In genomic region chr15:31489281-31489680, GRCh38 we compare ENCODE assay signal across 13 cellular contexts.
DNase-seq lines count a peak whose midpoint lies in the region; ATAC-seq and TF ChIP-seq lines count a peak whose summit lies in the region.
"Had no signal": no experiment of that assay in that cellular context is flagged by ENCODE, and none has a peak within 500 bp of the region (broad histone marks: within the 10 kb centered on the region; RNA-seq: fewer than 3 reads in every experiment).

No MANE protein-coding gene starts in this region.

- no peak overlapping the region for H3K4me3 Mint-ChIP-seq in activated CD8-positive, alpha-beta memory T cell treated with anti-CD3 and anti-CD28 coated beads, Interleukin-2, amount 10 ng/mL, durations not matched to agents 7 days and 5 days
- H3K4me3 Mint-ChIP-seq: activated CD4-positive, alpha-beta memory T cell treated with anti-CD3 and anti-CD28 coated beads, Interleukin-2, amount 10 ng/mL, durations not matched to agents 7 days and 5 days; activated naive CD8-positive, alpha-beta T cell treated with anti-CD3 and anti-CD28 coated beads, Interleukin-2, amount 50 U/mL, for 24 hours; effector memory CD8-positive, alpha-beta T cell; T-helper 17 cell had no signal

- POLR2A ChIA-PET in RWPE1 (lab: Yijun Ruan, JAX; ENCODE audit: low non-redundant PET): interaction anchor here (1.0 kb wide), 1 partner anchor 97 kb away, joined by 3 read pairs; no protein-coding TSS in a partner anchor

- H3K27ac Mint-ChIP-seq in activated CD8-positive, alpha-beta memory T cell treated with anti-CD3 and anti-CD28 coated beads, Interleukin-2, amount 10 ng/mL, durations not matched to agents 7 days and 5 days: peak overlapping the region; percentile 15
- H3K27ac Mint-ChIP-seq: effector memory CD8-positive, alpha-beta T cell had no signal

- peaks cover 11% of the 10 kb centered on the region for H3K9me3 Mint-ChIP-seq in activated CD8-positive, alpha-beta memory T cell treated with anti-CD3 and anti-CD28 coated beads, Interleukin-2, amount 10 ng/mL, durations not matched to agents 7 days and 5 days (ENCODE audit: low read depth)
- H3K9me3 Mint-ChIP-seq: effector memory CD8-positive, alpha-beta T cell had no signal

- H3K9me3 ChIP-seq in testis: no peaks in the 10 kb centered on the region
- H3K9me3 ChIP-seq: neutrophil had no signal

- CTCF ChIA-PET in activated CD8-positive, alpha-beta memory T cell treated with anti-CD3 and anti-CD28 coated beads, Interleukin-2, amount 10 ng/mL, durations not matched to agents 7 days and 5 days (lab: Charles Lee): interaction anchor here (0.7 to 10.9 kb wide), 43 partner anchors 9 to 475 kb away, joined by 3 to 272 read pairs (median 7); no protein-coding TSS in a partner anchor
- CTCF ChIA-PET in RWPE1 (lab: Yijun Ruan, JAX): interaction anchor here (0.5 to 2.0 kb wide), 23 partner anchors 9 to 686 kb away, joined by 3 to 13 read pairs (median 4); partner anchors contain the start of gene KLF13

- no peak for TF ChIP-seq POLR2A in testis (IDR thresholded peaks at IDR 0.05)

- TF ChIP-seq CTCF in RWPE1 (conservative IDR thresholded peaks at IDR 0.05; ENCODE audit: low read depth) (no peak), testis (IDR thresholded peaks at IDR 0.05) (no peak)

- H3K4me1 Mint-ChIP-seq in activated CD8-positive, alpha-beta memory T cell treated with anti-CD3 and anti-CD28 coated beads, Interleukin-2, amount 10 ng/mL, durations not matched to agents 7 days and 5 days: peaks cover 66% of the 10 kb centered on the region

- peak overlapping the region; percentile 90 for H3K27ac ChIP-seq in RWPE1
- H3K27ac ChIP-seq in testis: peak overlapping the region in 1 of 2 donors; percentile 31
- H3K27ac ChIP-seq: neutrophil had no signal

- intact Hi-C loops in left colon (cut with DNase I, micrococcal nuclease) (loop anchor here in 1 of 2 donors (10.0 kb wide), 1 partner anchor 284 kb away; no protein-coding TSS in a partner anchor), testis (cut with DNase I; ENCODE audit: low total_unique reads) (loop anchor here (5.0 to 10.0 kb wide), 3 partner anchors 94 to 494 kb away; partner anchors contain the start of gene MTMR10)

- ATAC-seq in activated CD8-positive, alpha-beta memory T cell treated with anti-CD3 and anti-CD28 coated beads, Interleukin-2, amount 10 ng/mL, durations not matched to agents 7 days and 5 days: no peak
- ATAC-seq in left colon: peak; percentile 7
- ATAC-seq in GM18867 (IDR thresholded peaks at IDR 0.05; ENCODE audit: unreplicated experiment): no peak

- H3K27me3 Mint-ChIP-seq in activated CD8-positive, alpha-beta memory T cell treated with anti-CD3 and anti-CD28 coated beads, Interleukin-2, amount 10 ng/mL, durations not matched to agents 7 days and 5 days: no peaks in the 10 kb centered on the region
- H3K27me3 Mint-ChIP-seq: effector memory CD8-positive, alpha-beta T cell; T-helper 17 cell had no signal

- H3K27me3 ChIP-seq in testis: no peaks in the 10 kb centered on the region

- H3K36me3 ChIP-seq in testis (ENCODE audit: low read depth, missing control alignments): no peaks in the 10 kb centered on the region
- H3K36me3 ChIP-seq: neutrophil had no signal

- peaks cover 19% of the 10 kb centered on the region for H3K36me3 Mint-ChIP-seq in activated CD8-positive, alpha-beta memory T cell treated with anti-CD3 and anti-CD28 coated beads, Interleukin-2, amount 10 ng/mL, durations not matched to agents 7 days and 5 days

- DNase-seq in activated CD8-positive, alpha-beta memory T cell treated with anti-CD3 and anti-CD28 coated beads, Interleukin-2, amount 10 ng/mL, durations not matched to agents 7 days and 5 days: peak; percentile 39
- no peak for DNase-seq in activated CD8-positive, alpha-beta memory T cell treated with anti-CD3 and anti-CD28 coated beads for 24 hours
- no peak for DNase-seq in RWPE1 (ENCODE audit: low spot score)
- no peak for DNase-seq in left colon
- DNase-seq in testis: peak; percentile 11
- no peak for DNase-seq in nucleus accumbens (lab: John Stamatoyannopoulos, UW)
- DNase-seq in H4 (ENCODE audit: low spot score): no peak
- DNase-seq: activated naive CD8-positive, alpha-beta T cell treated with anti-CD3 and anti-CD28 coated beads, Interleukin-2, amount 50 U/mL, for 24 hours; T-helper 17 cell had no signal

- peaks cover 36% of the 10 kb centered on the region for H3K4me1 ChIP-seq in testis

- H3K4me3 ChIP-seq in testis: no peak overlapping the region

- 81% methylated on average over 2 of the region's 2 CpGs for WGBS in testis, 2 donors

Comparison
In these comparisons a context has a peak if more than half of its experiments do, and no peak if none do; other contexts are left out.
1. DNase-seq: peak in activated CD8-positive, alpha-beta memory T cell treated with anti-CD3 and anti-CD28 coated beads, Interleukin-2, amount 10 ng/mL, durations not matched to agents 7 days and 5 days (single experiment) and testis (single experiment); none in activated CD8-positive, alpha-beta memory T cell treated with anti-CD3 and anti-CD28 coated beads for 24 hours (single experiment), RWPE1 (single experiment), left colon (0 of 2), nucleus accumbens (0 of 56) and H4 (single experiment).